22 cellular contexts compared by ENCODE assay signal in genomic region chr9:7027996-7028395, GRCh38.
DNase-seq lines count a peak whose midpoint lies in the region; ATAC-seq, FAIRE-seq and TF ChIP-seq lines count a peak whose summit lies in the region.
"Had no signal": no experiment of that assay in that cellular context is flagged by ENCODE, and none has a peak within 500 bp of the region (broad histone marks: within the 10 kb centered on the region; RNA-seq: fewer than 3 reads in every experiment).

No MANE protein-coding gene starts in this region.

- ATAC-seq in A549 (no peak), pancreas (no peak)
- ATAC-seq: CD8-positive, alpha-beta T cell had no signal

- H3K9me3 ChIP-seq in A549: no peaks in the 10 kb centered on the region
- H3K9me3 ChIP-seq in endodermal cell (ENCODE audit: control insufficient read depth, low read length): no peaks in the 10 kb centered on the region
- no peaks in the 10 kb centered on the region for H3K9me3 ChIP-seq in pancreas
- no peaks in the 10 kb centered on the region for H3K9me3 ChIP-seq in hepatocyte (ENCODE audit: low read depth)
- H3K9me3 ChIP-seq: BLaER1 treated with 17β-estradiol and CSF1 and Interleukin-3, amounts not matched to agents 10 nM and 100 nM; Caco-2 had no signal

- H3K4me2 ChIP-seq in A549 (no peak overlapping the region), hepatocyte (no peak overlapping the region)
- H3K4me2 ChIP-seq: BLaER1 treated with 17β-estradiol and CSF1 and Interleukin-3, amounts not matched to agents 10 nM and 100 nM had no signal

- H3K27ac ChIP-seq in A549 (no peak overlapping the region), endodermal cell (ENCODE audit: low read depth, low read length) (no peak overlapping the region), pancreas (no peak overlapping the region), hepatocyte (no peak overlapping the region)
- H3K27ac ChIP-seq: BLaER1 treated with 17β-estradiol and CSF1 and Interleukin-3, amounts not matched to agents 10 nM and 100 nM; C4-2B had no signal

- no peaks in the 10 kb centered on the region for H3K4me1 Mint-ChIP-seq in endodermal cell
- H3K4me1 Mint-ChIP-seq: B cell had no signal

- no peaks in the 10 kb centered on the region for H4K20me1 ChIP-seq in hepatocyte (ENCODE audit: insufficient read depth, poor library complexity, severe bottlenecking)
- H4K20me1 ChIP-seq: BLaER1 treated with 17β-estradiol and CSF1 and Interleukin-3, amounts not matched to agents 10 nM and 100 nM had no signal

- TF ChIP-seq POLR2A in A549 (IDR thresholded peaks at IDR 0.05; ENCODE audit: low read length): no peak

- H3K4me1 ChIP-seq in A549 (no peaks in the 10 kb centered on the region), endodermal cell (ENCODE audit: control insufficient read depth, insufficient read depth, low read length) (no peaks in the 10 kb centered on the region), pancreas (no peaks in the 10 kb centered on the region), hepatocyte (ENCODE audit: insufficient read depth) (no peaks in the 10 kb centered on the region)
- H3K4me1 ChIP-seq: Caco-2 had no signal

- intact Hi-C loops in pancreas (cut with DNase I): no loop called here

- H3K27me3 Mint-ChIP-seq in endodermal cell (ENCODE audit: insufficient read depth): no peaks in the 10 kb centered on the region
- H3K27me3 Mint-ChIP-seq: B cell; CD4-positive, alpha-beta T cell had no signal

- no peak overlapping the region for H3K4me3 Mint-ChIP-seq in endodermal cell
- H3K4me3 Mint-ChIP-seq: B cell; CD4-positive, alpha-beta T cell; CD8-positive, alpha-beta T cell had no signal

- DNase-seq in A549 (ENCODE audit: low read depth in 1 of 2, low spot score in 1 of 2) (no peak), HT1080 (ENCODE audit: low read depth) (peak; percentile 7), RPMI7951 (ENCODE audit: low read depth) (peak; percentile 11), endodermal cell (no peak), GM19238 (ENCODE audit: insufficient read length, low spot score) (no peak), pancreas (no peak), hepatocyte (ENCODE audit: low spot score) (no peak)
- DNase-seq in activated T-cell treated with anti-CD3 and anti-CD28 coated beads, Interleukin-2, amount 50 U/mL, for 48 hours: no peak
- DNase-seq: 8988T; AML-193; Caco-2; Calu3; CD4-positive, alpha-beta T cell; CD8-positive, alpha-beta T cell; DMS79 treated with DMSO at 0.1 percent for 48 hours; GF-D8 had no signal

- WGBS in A549 (ENCODE audit: missing lambda C conversion rate): 98% methylated on average over 4 of the region's 4 CpGs
- WGBS in endodermal cell (ENCODE audit: insufficient coverage in 1 of 2, insufficient read length in 1 of 2), 2 experiments: 95 to 100% methylated on average over 3 to 4 of the region's 4 CpGs
- 96 to 97% methylated on average over 4 of the region's 4 CpGs for whole genome bisulfite sequencing in pancreas, 2 donors
- WGBS in hepatocyte (ENCODE audit: low lambda C conversion rate, missing lambda C conversion rate): 97% methylated on average over 4 of the region's 4 CpGs

- no peak for TF ChIP-seq EP300 in A549 (IDR thresholded peaks at IDR 0.05)

- no peak for TF ChIP-seq RAD21 in A549 (conservative IDR thresholded peaks at IDR 0.05 in 1 of 2, IDR thresholded peaks at IDR 0.05 in 1 of 2)

- POLR2A ChIA-PET in A549 (lab: Yijun Ruan, JAX): no interaction called here

- H2AFZ ChIP-seq in hepatocyte: no peak overlapping the region

- no peaks in the 10 kb centered on the region for H3K9me3 Mint-ChIP-seq in endodermal cell
- H3K9me3 Mint-ChIP-seq: CD8-positive, alpha-beta T cell had no signal

- H3K9ac ChIP-seq in endodermal cell (ENCODE audit: extremely low read depth, low read length, poor library complexity, severe bottlenecking): no peak overlapping the region
- H3K9ac ChIP-seq: BLaER1 treated with 17β-estradiol and CSF1 and Interleukin-3, amounts not matched to agents 10 nM and 100 nM had no signal

- H3K36me3 ChIP-seq in endodermal cell (ENCODE audit: control insufficient read depth, insufficient read depth, low read length) (peaks cover 8% of the 10 kb centered on the region), pancreas (no peaks in the 10 kb centered on the region), hepatocyte (replicated peaks; ENCODE audit: insufficient read depth, low read depth) (no peaks in the 10 kb centered on the region)

- H3K4me3 ChIP-seq in A549 (no peak overlapping the region), endodermal cell (ENCODE audit: low read length) (no peak overlapping the region), pancreas (no peak overlapping the region), hepatocyte (no peak overlapping the region)
- H3K4me3 ChIP-seq: BLaER1 treated with 17β-estradiol and CSF1 and Interleukin-3, amounts not matched to agents 10 nM and 100 nM had no signal

- CTCF ChIA-PET in A549 (lab: Yijun Ruan, JAX): interaction anchor here (1.1 kb wide), 1 partner anchor 25 kb away, joined by 3 read pairs; no protein-coding TSS in a partner anchor

- peak overlapping the region; percentile 15 for H3K27ac Mint-ChIP-seq in endodermal cell
- H3K27ac Mint-ChIP-seq: B cell; CD4-positive, alpha-beta T cell; CD8-positive, alpha-beta T cell had no signal

- peaks cover 6% of the 10 kb centered on the region for H3K36me3 Mint-ChIP-seq in endodermal cell (ENCODE audit: low read depth)

- TF ChIP-seq CTCF in A549 (IDR thresholded peaks at IDR 0.05) (no peak), endodermal cell (conservative IDR thresholded peaks at IDR 0.05) (no peak), pancreas (IDR thresholded peaks at IDR 0.05) (no peak), hepatocyte (IDR thresholded peaks at IDR 0.05; ENCODE audit: poor library complexity) (no peak)

- H3K27me3 ChIP-seq in endodermal cell (ENCODE audit: control insufficient read depth, insufficient read depth, low read length, poor library complexity, severe bottlenecking) (no peaks in the 10 kb centered on the region), pancreas (no peaks in the 10 kb centered on the region), hepatocyte (no peaks in the 10 kb centered on the region)
- H3K27me3 ChIP-seq: BLaER1 treated with 17β-estradiol and CSF1 and Interleukin-3, amounts not matched to agents 10 nM and 100 nM had no signal

- no peaks in the 10 kb centered on the region for H3K79me2 ChIP-seq in hepatocyte

- FAIRE-seq in A549 (lab: Jason Lieb, UNC) (no peak), pancreas (lab: Jason Lieb, UNC) (no peak)
- FAIRE-seq: A204.1, D721Med, G401.6 had no signal

- H3K9me2 ChIP-seq in hepatocyte (replicated peaks; ENCODE audit: insufficient read depth): no peaks in the 10 kb centered on the region

TF ChIP-seq in A549, 52 proteins besides CTCF, POLR2A, EP300 and RAD21:
- TF ChIP-seq RNF2 (IDR thresholded peaks at IDR 0.05; ENCODE audit: borderline replicate concordance, low read depth) (no peak), RFX5 (IDR thresholded peaks at IDR 0.05) (no peak), MAFK (IDR thresholded peaks at IDR 0.05; ENCODE audit: partially characterized antibody) (peak; percentile 74), E2F6 (IDR thresholded peaks at IDR 0.05; ENCODE audit: borderline replicate concordance, low read depth) (no peak)

Comparison
In these comparisons a context has a peak if more than half of its experiments do, and no peak if none do; other contexts are left out.
1. DNase-seq: peak in HT1080 (single experiment) and RPMI7951 (single experiment); none in A549 (0 of 2), endodermal cell (single experiment), GM19238 (single experiment), pancreas (0 of 6), hepatocyte (single experiment) and activated T-cell treated with anti-CD3 and anti-CD28 coated beads, Interleukin-2, amount 50 U/mL, for 48 hours (0 of 2).